ENCODE assay signal across 1 cellular context in the genomic region with DNA sequence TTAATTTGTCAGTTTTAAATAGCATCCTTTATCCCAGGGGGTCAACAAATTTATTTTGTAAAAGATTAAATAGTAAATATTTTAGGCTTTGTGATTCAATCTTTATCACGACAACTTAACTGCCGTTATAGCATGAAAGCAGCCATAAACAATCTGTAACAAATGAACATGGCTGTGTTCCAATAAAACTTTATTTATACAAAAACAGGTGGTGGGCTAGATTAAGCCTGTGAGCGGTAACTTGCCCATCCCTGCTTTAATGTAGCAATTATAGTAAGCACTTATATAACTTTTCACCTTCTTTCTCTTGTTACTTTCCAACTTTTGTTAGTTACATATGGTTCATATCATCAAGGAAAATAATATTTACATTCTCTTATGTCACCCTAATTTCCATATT.
TF ChIP-seq lines count a peak whose summit lies in the region.

No MANE protein-coding gene starts in this region.

TF ChIP-seq in GM12878, 131 proteins besides CTCF, POLR2A, EP300 and RAD21:
- TF ChIP-seq TCF3 (IDR thresholded peaks at IDR 0.05; ENCODE audit: borderline replicate concordance, insufficient read depth, low read depth, low read length): no peak
- no peak for TF ChIP-seq ELK1 (IDR thresholded peaks at IDR 0.05; ENCODE audit: low read depth, low read length)
- TF ChIP-seq ESRRA (IDR thresholded peaks at IDR 0.05; ENCODE audit: low read length): no peak
- no peak for TF ChIP-seq MEF2A (IDR thresholded peaks at IDR 0.05; ENCODE audit: insufficient read depth, low read depth, low read length)
- TF ChIP-seq TCF12 (IDR thresholded peaks at IDR 0.05; ENCODE audit: low read depth, low read length): no peak
- no peak for TF ChIP-seq RFX5 (IDR thresholded peaks at IDR 0.05; ENCODE audit: low read depth, low read length)
- peak; percentile 72 for TF ChIP-seq ZBTB40 (IDR thresholded peaks at IDR 0.05; ENCODE audit: borderline replicate concordance)
- no peak for TF ChIP-seq USF1 (IDR thresholded peaks at IDR 0.05; ENCODE audit: borderline replicate concordance, extremely low read length, insufficient read depth, low read depth, low read length)
